Comparison of ENCODE assay signal across 8 cellular contexts in genomic region chr16:19886061-19886792, GRCh38. TPM values are rescaled to one million over a fixed set of nuclear protein-coding genes. Genes with fewer than 3 reads are reported as not detected.
DNase-seq lines count a peak whose midpoint lies in the region; ATAC-seq and TF ChIP-seq lines count a peak whose summit lies in the region.

No MANE protein-coding gene starts in this region.

- no peak for TF ChIP-seq EP300 in sigmoid colon (IDR thresholded peaks at IDR 0.05)

- H3K4me3 ChIP-seq in ascending aorta (peak overlapping the region; percentile 73 to 91), sigmoid colon (peak overlapping the region in 3 of 4 donors; percentile 52 to 67 (median 65))

- DNase-seq in CD1c-positive myeloid dendritic cell (ENCODE audit: extremely low spot score), result peak; percentile 83
- peak; percentile 79 for DNase-seq in NCI-H1694 treated with DMSO at 0.1 percent for 48 hours (lab: John Stamatoyannopoulos, UW)
- DNase-seq in T-helper 9 cell, result peak; percentile 74
- DNase-seq in ascending aorta (ENCODE audit: low spot score in 2 of 2), result peak in 1 of 2 donors; percentile 87
- peak; percentile 63 for DNase-seq in hepatic stellate cell (ENCODE audit: low spot score)
- peak; percentile 86 for DNase-seq in sigmoid colon

- H3K36me3 ChIP-seq in ascending aorta (no peaks in the 10 kb centered on the region), sigmoid colon (no peaks in the 10 kb centered on the region)

- TF ChIP-seq CTCF in ascending aorta (IDR thresholded peaks at IDR 0.05) (peak; percentile 96 to 100 (median 99)), sigmoid colon (IDR thresholded peaks at IDR 0.05) (peak; percentile 99 to 100 (median 100))

- WGBS in sigmoid colon, 2 donors, result 6% methylated on average over 20 of the region's 20 CpGs

- no peaks in the 10 kb centered on the region for H3K27me3 ChIP-seq in ascending aorta
- peaks cover 8 to 30% (median 29%) of the 10 kb centered on the region in 3 donors for H3K27me3 ChIP-seq in sigmoid colon

- H3K27ac ChIP-seq in ascending aorta (no peak overlapping the region), sigmoid colon (no peak overlapping the region)

- no peak for TF ChIP-seq POLR2A in sigmoid colon (IDR thresholded peaks at IDR 0.05)

- ATAC-seq in GM21515 (IDR thresholded peaks at IDR 0.05; ENCODE audit: unreplicated experiment), result peak; percentile 68
- ATAC-seq in HG02763 (IDR thresholded peaks at IDR 0.05; ENCODE audit: unreplicated experiment), result no peak

- intact Hi-C loops in ascending aorta (cut with DNase I), result loop anchor here (1.0 to 5.0 kb wide), 4 partner anchors 285 to 331 kb away; partner anchors contain the start of gene VPS35L
- intact Hi-C loops in sigmoid colon (cut with DNase I), result loop anchor here (1.0 to 5.0 kb wide), 3 partner anchors 285 to 327 kb away; no protein-coding TSS in a partner anchor

- peaks cover 0 to 5% of the 10 kb centered on the region in 2 donors for H3K4me1 ChIP-seq in ascending aorta
- H3K4me1 ChIP-seq in sigmoid colon, result peaks cover 0 to 31% (median 30%) of the 10 kb centered on the region in 4 donors

- H3K9me3 ChIP-seq in ascending aorta (no peaks in the 10 kb centered on the region), sigmoid colon (no peaks in the 10 kb centered on the region)

RNA-seq across cellular contexts. Expression of gene GPRC5B, which starts 1.6 kb away (rescaled TPM):
- total RNA-seq in ascending aorta (15.6 TPM), sigmoid colon (10 to 100 TPM in 3 of 4 donors, 1 to 10 TPM in 1; 6.7 to 20.6 (median 13.6) TPM)
- 1 to 10 TPM; 1.6 to 8.4 (median 8.1) TPM for polyA plus RNA-seq in sigmoid colon
